ENCODE assay signal across 8 cellular contexts in genomic region chr15:66293419-66294156, GRCh38. TPM values are rescaled to one million over a fixed set of nuclear protein-coding genes. Genes with fewer than 3 reads are reported as not detected.
DNase-seq lines count a peak whose midpoint lies in the region; ATAC-seq lines count a peak whose summit lies in the region.

DIS3L (plus strand) TSS chr15:66293568; CDS start chr15:66293597, 29 bp downstream.

- H3K9me3 ChIP-seq in ectodermal cell (ENCODE audit: control insufficient read depth, low read length) = no peaks in the 10 kb centered on the region

- 0% methylated on average over 92 of the region's 92 CpGs for WGBS in ectodermal cell, 2 experiments

- H3K4me1 ChIP-seq in ectodermal cell (ENCODE audit: control insufficient read depth, insufficient read depth, low read length) = peaks cover 6% of the 10 kb centered on the region

- peak; percentile 77 for ATAC-seq in HG02885 (IDR thresholded peaks at IDR 0.05; ENCODE audit: poor library complexity, unreplicated experiment)

- no peaks in the 10 kb centered on the region for H3K36me3 ChIP-seq in ectodermal cell (ENCODE audit: control insufficient read depth, insufficient read depth, low read length)

- peaks cover 32% of the 10 kb centered on the region for H3K27me3 ChIP-seq in ectodermal cell (ENCODE audit: control insufficient read depth, insufficient read depth, low read length, poor library complexity, severe bottlenecking)

- peak; percentile 38 for DNase-seq in NCI-H510A treated with DMSO at 0.1 percent for 48 hours (lab: John Stamatoyannopoulos, UW)
- DNase-seq in NCI-H510A (lab: John Stamatoyannopoulos, UW) = no peak
- DNase-seq in NCI-H345 treated with DMSO at 0.1 percent for 48 hours (lab: John Stamatoyannopoulos, UW; ENCODE audit: unreplicated experiment) = peak; percentile 17
- DNase-seq in activated CD4-positive, alpha-beta T cell treated with anti-CD3 and anti-CD28 coated beads, Interleukin-2, amount 50 U/mL, for 48 hours = peak; percentile 59 to 68
- peak; percentile 57 to 61 for DNase-seq in lung microvascular endothelial cell (ENCODE audit: low read depth in 2 of 2)
- DNase-seq in stimulated activated CD8-positive, alpha-beta memory T cell treated with anti-CD3 and anti-CD28 coated beads, Interleukin-12 subunit alpha, Interleukin-12 subunit beta, amount 100 ng/mL, for 1 hour (ENCODE audit: low read depth) = peak; percentile 33

- no peak within 1 kb of the TSS for H3K27ac ChIP-seq in ectodermal cell (ENCODE audit: insufficient read depth, low read depth, low read length, poor library complexity, severe bottlenecking)

- peak within 1 kb of the TSS; percentile 52 for H3K4me3 ChIP-seq in ectodermal cell (ENCODE audit: insufficient read depth, low read depth, low read length)

RNA-seq across cellular contexts. Expression of gene DIS3L, which starts in this region (rescaled TPM):
- 14.5 TPM for polyA plus RNA-seq in ectodermal cell (2013, experiment 1 of 4)
- 13.0 TPM for polyA plus RNA-seq in ectodermal cell (2013, experiment 2 of 4)
- polyA plus RNA-seq in ectodermal cell (2013, experiment 3 of 4) = 10.5 TPM
- polyA plus RNA-seq in ectodermal cell (2013, experiment 4 of 4) = 11.5 TPM
- 16.1 and 17.9 TPM in 2 replicates for total RNA-seq in lung microvascular endothelial cell
